Comparison of ENCODE assay signal across 12 cellular contexts in the genomic region with DNA sequence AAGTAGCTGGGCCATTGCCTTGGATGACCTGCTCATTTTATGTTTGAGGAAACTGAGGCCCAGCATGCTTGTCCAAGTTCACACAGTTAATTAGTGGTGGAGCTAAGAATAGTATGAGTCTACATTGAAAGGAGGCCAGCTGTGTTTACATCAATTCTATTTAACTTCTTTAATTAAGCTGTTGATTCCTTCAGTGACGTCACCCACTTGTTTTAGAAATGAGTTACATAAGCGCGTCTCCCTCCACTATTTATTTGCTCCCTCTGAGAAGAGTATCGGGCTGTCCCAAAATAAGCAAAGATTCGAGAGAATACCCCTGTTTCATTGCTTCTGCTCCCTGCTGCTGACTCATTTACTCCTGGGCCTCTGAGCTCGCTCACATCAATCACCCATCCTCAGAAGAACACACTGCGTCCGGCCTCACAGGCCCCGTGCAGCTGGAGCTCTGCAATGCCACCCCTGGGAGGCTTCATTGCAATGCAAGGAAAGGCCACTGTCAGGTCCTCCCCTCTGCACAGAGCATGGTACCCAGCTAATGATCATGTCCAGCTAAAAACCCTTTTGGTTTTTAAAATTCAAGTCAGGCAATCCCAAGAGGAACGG.
DNase-seq lines count a peak whose midpoint lies in the region; TF ChIP-seq lines count a peak whose summit lies in the region.
"Had no signal": no experiment of that assay in that cellular context is flagged by ENCODE, and none has a peak within 500 bp of the region (broad histone marks: within the 10 kb centered on the region; RNA-seq: fewer than 3 reads in every experiment).

No MANE protein-coding gene starts in this region.

- H3K4me1 Mint-ChIP-seq in nephron progenitor cell: peaks cover 25% of the 10 kb centered on the region
- H3K4me1 Mint-ChIP-seq in activated CD4-positive, alpha-beta T cell treated with anti-CD3 and anti-CD28 coated beads, Interleukin-2, amount 10 ng/mL, durations not matched to agents 24 days and 14 days: no peaks in the 10 kb centered on the region
- H3K4me1 Mint-ChIP-seq: central memory CD8-positive, alpha-beta T cell had no signal

- H3K36me3 Mint-ChIP-seq in nephron progenitor cell (ENCODE audit: low read depth): no peaks in the 10 kb centered on the region
- H3K36me3 Mint-ChIP-seq in activated CD4-positive, alpha-beta T cell treated with anti-CD3 and anti-CD28 coated beads, Interleukin-2, amount 10 ng/mL, durations not matched to agents 24 days and 14 days (ENCODE audit: low read depth): no peaks in the 10 kb centered on the region

- TF ChIP-seq CTCF in nephron progenitor cell (IDR thresholded peaks at IDR 0.05): no peak
- no peak for TF ChIP-seq CTCF in lower leg skin (IDR thresholded peaks at IDR 0.05)

- no peak overlapping the region for H3K4me3 ChIP-seq in lower leg skin (ENCODE audit: low read depth, poor library complexity, severe bottlenecking)

- 62 to 71% methylated on average over 10 of the region's 10 CpGs for WGBS in lower leg skin, 2 donors

- H3K4me3 Mint-ChIP-seq in nephron progenitor cell: no peak overlapping the region
- H3K4me3 Mint-ChIP-seq in activated CD4-positive, alpha-beta T cell treated with anti-CD3 and anti-CD28 coated beads, Interleukin-2, amount 10 ng/mL, durations not matched to agents 24 days and 14 days: no peak overlapping the region
- H3K4me3 Mint-ChIP-seq: central memory CD8-positive, alpha-beta T cell had no signal

- no peaks in the 10 kb centered on the region for H3K27me3 Mint-ChIP-seq in nephron progenitor cell (ENCODE audit: low read depth, poor library complexity)
- H3K27me3 Mint-ChIP-seq in activated CD4-positive, alpha-beta T cell treated with anti-CD3 and anti-CD28 coated beads, Interleukin-2, amount 10 ng/mL, durations not matched to agents 24 days and 14 days: no peaks in the 10 kb centered on the region
- H3K27me3 Mint-ChIP-seq: central memory CD8-positive, alpha-beta T cell had no signal

- H3K9me3 Mint-ChIP-seq in nephron progenitor cell: peaks cover 8% of the 10 kb centered on the region
- no peaks in the 10 kb centered on the region for H3K9me3 Mint-ChIP-seq in activated CD4-positive, alpha-beta T cell treated with anti-CD3 and anti-CD28 coated beads, Interleukin-2, amount 10 ng/mL, durations not matched to agents 24 days and 14 days

- DNase-seq in HCEC 1CT (peak; percentile 32), NCI-H510A treated with DMSO at 0.1 percent for 48 hours (lab: John Stamatoyannopoulos, UW) (peak; percentile 67), globus pallidus (ENCODE audit: low spot score) (peak; percentile 11), nephron progenitor cell (peak; percentile 26), ecto neural progenitor cell (ENCODE audit: low spot score) (no peak), NCI-H524 treated with DMSO at 0.1 percent for 48 hours (lab: John Stamatoyannopoulos, UW) (no peak), lower leg skin (ENCODE audit: low spot score in 2 of 2) (no peak)
- no peak for DNase-seq in activated CD4-positive, alpha-beta T cell treated with anti-CD3 and anti-CD28 coated beads, Interleukin-2, amount 10 ng/mL, durations not matched to agents 24 days and 14 days
- DNase-seq: activated T-cell treated with anti-CD3 and anti-CD28 coated beads for 4 hours, NCI-H1105 treated with DMSO at 0.1 percent for 48 hours, occipital lobe had no signal

- intact Hi-C loops in activated CD4-positive, alpha-beta T cell treated with anti-CD3 and anti-CD28 coated beads, Interleukin-2, amount 10 ng/mL, durations not matched to agents 24 days and 14 days (cut with micrococcal nuclease): no loop called here
- intact Hi-C loops in lower leg skin (cut with DNase I; ENCODE audit: low total_unique reads): no loop called here

- no peak for TF ChIP-seq POLR2A in lower leg skin (IDR thresholded peaks at IDR 0.05)

- no peak overlapping the region for H3K27ac Mint-ChIP-seq in nephron progenitor cell
- H3K27ac Mint-ChIP-seq in activated CD4-positive, alpha-beta T cell treated with anti-CD3 and anti-CD28 coated beads, Interleukin-2, amount 10 ng/mL, durations not matched to agents 24 days and 14 days: no peak overlapping the region

Comparison
In these comparisons a context has a peak if more than half of its experiments do, and no peak if none do; other contexts are left out.
1. DNase-seq: peak in HCEC 1CT (single experiment), NCI-H510A treated with DMSO at 0.1 percent for 48 hours (single experiment), globus pallidus (single experiment) and nephron progenitor cell (single experiment); none in ecto neural progenitor cell (single experiment), NCI-H524 treated with DMSO at 0.1 percent for 48 hours (single experiment), activated CD4-positive, alpha-beta T cell treated with anti-CD3 and anti-CD28 coated beads, Interleukin-2, amount 10 ng/mL, durations not matched to agents 24 days and 14 days (single experiment) and lower leg skin (0 of 2).